ENCODE assay signal across 12 cellular contexts in genomic region chr4:145623831-145624230, GRCh38. TPM values are rescaled to one million over a fixed set of nuclear protein-coding genes. Genes with fewer than 3 reads are reported as not detected.
DNase-seq lines count a peak whose midpoint lies in the region; ATAC-seq, FAIRE-seq and TF ChIP-seq lines count a peak whose summit lies in the region.
"Had no signal": no experiment of that assay in that cellular context is flagged by ENCODE, and none has a peak within 500 bp of the region (broad histone marks: within the 10 kb centered on the region; RNA-seq: fewer than 3 reads in every experiment).

No MANE protein-coding gene starts in this region.

- H2BK12ac ChIP-seq in H1 (ENCODE audit: low read depth, low read length) = no peak overlapping the region

- H4K91ac ChIP-seq in H1 (replicated peaks; ENCODE audit: insufficient read length, low read length) = no peak overlapping the region

- no peak overlapping the region for H3K23ac ChIP-seq in H1 (ENCODE audit: insufficient read length)

- TF ChIP-seq CTCF in AG04450 (IDR thresholded peaks at IDR 0.05; ENCODE audit: low read depth, low read length) (no peak), H1 (IDR thresholded peaks at IDR 0.05; ENCODE audit: control extremely low read depth in 1 of 3, insufficient read depth in 1 of 3, low read depth in 1 of 3, low read length in 3 of 3) (no peak), coronary artery (IDR thresholded peaks at IDR 0.05) (no peak)

- H3K36me3 ChIP-seq in H1 (ENCODE audit: control insufficient read depth in 2 of 4, insufficient read depth in 4 of 4, low read length in 3 of 4) (no peaks in the 10 kb centered on the region; a peak in 1 of 8 replicates), SJCRH30 (no peaks in the 10 kb centered on the region)

- no peaks in the 10 kb centered on the region for H3K27me3 ChIP-seq in AG04450 (ENCODE audit: control insufficient read depth, insufficient read depth, low read length)
- no peaks in the 10 kb centered on the region for H3K27me3 ChIP-seq in H1 (replicated peaks in 1 of 4; ENCODE audit: control insufficient read depth in 3 of 4, extremely low read depth in 1 of 4, insufficient read depth in 3 of 4, low read length in 3 of 4)
- H3K27me3 ChIP-seq in SJCRH30 = no peaks in the 10 kb centered on the region

- no peak overlapping the region for H2BK120ac ChIP-seq in H1 (replicated peaks; ENCODE audit: low read depth, low read length)

- H2AFZ ChIP-seq in H1 (ENCODE audit: low read length) = no peak overlapping the region

- no peak for TF ChIP-seq POLR2A in H1 (IDR thresholded peaks at IDR 0.05; ENCODE audit: control extremely low read depth in 1 of 2, low read depth in 2 of 2, low read length in 2 of 2)

- no peak overlapping the region for H3K56ac ChIP-seq in H1 (replicated peaks; ENCODE audit: insufficient read length, low read depth, low read length)

- DNase-seq in AG04450 (ENCODE audit: low read depth, low spot score) (no peak), H1 (ENCODE audit: low read depth in 1 of 2, low spot score in 2 of 2) (no peak), KBM-7 (no peak), SJCRH30 (no peak), coronary artery (ENCODE audit: low spot score) (no peak)
- DNase-seq: CD4-positive, CD25-positive, alpha-beta regulatory T cell had no signal

- no peaks in the 10 kb centered on the region for H3K79me2 ChIP-seq in H1 (ENCODE audit: control insufficient read depth in 1 of 2, insufficient read depth in 2 of 2, low read length in 2 of 2)

- no peak overlapping the region for H3K4ac ChIP-seq in H1 (replicated peaks; ENCODE audit: insufficient read length, low read depth, low read length)

- WGBS in H1 (ENCODE audit: extremely low coverage in 1 of 2, insufficient coverage in 1 of 2, insufficient read length in 1 of 2, insufficient replicate concordance in 2 of 2, low coverage in 1 of 2, low lambda C conversion rate in 2 of 2, missing lambda C conversion rate in 1 of 2), 2 experiments = 89% methylated on average over 1 of the region's 1 CpG; no CpG with 5 or more reads in 1 of the 2 experiments

- H3K23me2 ChIP-seq in H1 (ENCODE audit: low read depth, low read length) = peaks cover 3% of the 10 kb centered on the region

- POLR2A ChIA-PET in AG04450 (lab: Yijun Ruan, JAX) (interaction anchor here (0.5 kb wide), 1 partner anchor 315 kb away, joined by 4 read pairs; no protein-coding TSS in a partner anchor), H1 (lab: Charles Lee; ENCODE audit: partially characterized antibody) (interaction anchor here (0.8 to 1.1 kb wide), 3 partner anchors 12 to 112 kb away, joined by 3 to 4 read pairs (median 3); no protein-coding TSS in a partner anchor)

- ATAC-seq in GM19438 (IDR thresholded peaks at IDR 0.05; ENCODE audit: low read depth, unreplicated experiment) = peak; percentile 13
- peak; percentile 28 for ATAC-seq in HG03460 (IDR thresholded peaks at IDR 0.05; ENCODE audit: unreplicated experiment)
- no peak for ATAC-seq in HG02885 (IDR thresholded peaks at IDR 0.05; ENCODE audit: poor library complexity, unreplicated experiment)
- ATAC-seq: Panc1 had no signal

- CTCF ChIA-PET in AG04450 (lab: Charles Lee) (interaction anchor here (0.5 to 2.4 kb wide), 5 partner anchors 14 to 407 kb away, joined by 3 to 8 read pairs (median 4); no protein-coding TSS in a partner anchor), H1 (lab: Charles Lee; ENCODE audit: partially characterized antibody) (interaction anchor here (1.0 to 1.9 kb wide), 7 partner anchors 8 to 390 kb away, joined by 3 to 6 read pairs (median 3); no protein-coding TSS in a partner anchor)

- H2BK15ac ChIP-seq in H1 (ENCODE audit: low read length) = no peak overlapping the region

- H4K5ac ChIP-seq in H1 (ENCODE audit: insufficient read length, low read depth, low read length) = no peak overlapping the region

- H3K4me1 ChIP-seq in H1 (replicated peaks in 1 of 4; ENCODE audit: control insufficient read depth in 3 of 4, insufficient read depth in 4 of 4, low read length in 3 of 4) = peaks cover 0 to 7% (median 2%) of the 10 kb centered on the region in 4 experiments; a peak in 3 of 7 replicates
- peaks cover 19% of the 10 kb centered on the region for H3K4me1 ChIP-seq in SJCRH30

- H3K9ac ChIP-seq in H1 (replicated peaks in 1 of 4; ENCODE audit: extremely low read depth in 1 of 4, low read depth in 3 of 4, low read length in 3 of 4) = no peak overlapping the region
- H3K9ac ChIP-seq: KMS-11 had no signal

- H2BK5ac ChIP-seq in H1 (ENCODE audit: low read depth, low read length) = no peak overlapping the region

- no peak overlapping the region for H3K4me2 ChIP-seq in H1 (ENCODE audit: insufficient read depth in 1 of 2, low read depth in 2 of 2, low read length in 2 of 2)
- H3K4me2 ChIP-seq: KMS-11 had no signal

- no peak overlapping the region for H3K18ac ChIP-seq in H1 (ENCODE audit: extremely low read depth, low read length)

- in situ Hi-C loops in KBM-7 (cut with MboI; ENCODE audit: low pct_unique_long_range_greater_than_20kb, low sequenced_read_pairs) = no loop called here

- no peaks in the 10 kb centered on the region for H3K79me1 ChIP-seq in H1 (ENCODE audit: low read depth, low read length)

- H3K14ac ChIP-seq in H1 (ENCODE audit: insufficient read length) = no peak overlapping the region

- H2BK20ac ChIP-seq in H1 (ENCODE audit: low read length) = no peak overlapping the region

- TF ChIP-seq RAD21 in H1 (IDR thresholded peaks at IDR 0.05 in 1 of 2, conservative IDR thresholded peaks at IDR 0.05 in 1 of 2; ENCODE audit: low read depth in 2 of 2, low read length in 2 of 2) = no peak

- H2AK5ac ChIP-seq in H1 (ENCODE audit: low read depth, low read length) = no peak overlapping the region

- no peak overlapping the region for H4K8ac ChIP-seq in H1 (ENCODE audit: extremely low read depth, insufficient read depth, low read length)

- H3K27ac ChIP-seq in AG04450 (ENCODE audit: low read depth, low read length) (peak overlapping the region; percentile 53), H1 (ENCODE audit: low read depth, low read length) (no peak overlapping the region), SJCRH30 (no peak overlapping the region), coronary artery (no peak overlapping the region)
- H3K27ac ChIP-seq: KMS-11 had no signal

- FAIRE-seq in H1 (lab: Jason Lieb, UNC) = peak; percentile 62

- no peak overlapping the region for H3K4me3 ChIP-seq in AG04450 (ENCODE audit: low read depth, low read length)
- H3K4me3 ChIP-seq in H1 (ENCODE audit: extremely low read depth in 1 of 4, insufficient read depth in 2 of 4, low read depth in 3 of 4, low read length in 4 of 4) = no peak overlapping the region
- H3K4me3 ChIP-seq in SJCRH30 = no peak overlapping the region
- H3K4me3 ChIP-seq in coronary artery = no peak overlapping the region

- TF ChIP-seq EP300 in H1 (IDR thresholded peaks at IDR 0.05; ENCODE audit: borderline replicate concordance in 1 of 2, low read depth in 2 of 2, low read length in 2 of 2) = no peak

- H3K9me3 ChIP-seq in AG04450 (ENCODE audit: control insufficient read depth, insufficient read depth, low read length) (no peaks in the 10 kb centered on the region), H1 (ENCODE audit: insufficient read depth in 2 of 2, low read depth in 1 of 2, low read length in 1 of 2) (peaks cover 2 to 4% of the 10 kb centered on the region in 2 experiments; a peak in 2 of 4 replicates), SJCRH30 (replicated peaks) (no peaks in the 10 kb centered on the region)

- H4K20me1 ChIP-seq in H1 (replicated peaks in 1 of 2; ENCODE audit: control insufficient read depth in 1 of 2, insufficient read depth in 2 of 2, low read length in 2 of 2) = no peaks in the 10 kb centered on the region

TF ChIP-seq in H1, 55 proteins besides CTCF, POLR2A, EP300 and RAD21 (continues in another document):
- TF ChIP-seq, protein P1, sequence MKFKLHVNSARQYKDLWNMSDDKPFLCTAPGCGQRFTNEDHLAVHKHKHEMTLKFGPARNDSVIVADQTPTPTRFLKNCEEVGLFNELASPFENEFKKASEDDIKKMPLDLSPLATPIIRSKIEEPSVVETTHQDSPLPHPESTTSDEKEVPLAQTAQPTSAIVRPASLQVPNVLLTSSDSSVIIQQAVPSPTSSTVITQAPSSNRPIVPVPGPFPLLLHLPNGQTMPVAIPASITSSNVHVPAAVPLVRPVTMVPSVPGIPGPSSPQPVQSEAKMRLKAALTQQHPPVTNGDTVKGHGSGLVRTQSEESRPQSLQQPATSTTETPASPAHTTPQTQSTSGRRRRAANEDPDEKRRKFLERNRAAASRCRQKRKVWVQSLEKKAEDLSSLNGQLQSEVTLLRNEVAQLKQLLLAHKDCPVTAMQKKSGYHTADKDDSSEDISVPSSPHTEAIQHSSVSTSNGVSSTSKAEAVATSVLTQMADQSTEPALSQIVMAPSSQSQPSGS (IDR thresholded peaks at IDR 0.05; ENCODE audit: low read length) = no peak
- TF ChIP-seq KDM4A (IDR thresholded peaks at IDR 0.05; ENCODE audit: low read depth, low read length, severe bottlenecking) (no peak), CBX5 (IDR thresholded peaks at IDR 0.05; ENCODE audit: low read depth, low read length) (no peak)

RNA-seq across cellular contexts. Expression of gene MMAA, which starts 4.6 kb away (rescaled TPM):
- polyA plus RNA-seq in AG04450 (2011; rRNA removed) (7.2 and 8.8 TPM in 2 replicates), H1 (2011; rRNA removed) (0.77 and 0.98 TPM in 2 replicates)
- polyA minus RNA-seq in AG04450 (2011; rRNA and poly(A)+ RNA removed) = 5.3 and 10.5 TPM in 2 replicates
- 3.6 and 4.9 TPM in 2 replicates for total RNA-seq in H1 (2021; fragmentation: NEBNext Ultra II Directional; extraction: Animal tissue kit (Norgen Biotek cat#: 25700))
- polyA plus RNA-seq in H1 (2011; cell fraction: cytosol; rRNA removed) = 1.5 TPM
- 0.58 TPM for polyA plus RNA-seq in H1 (2011; cell fraction: nucleus; rRNA removed)
- polyA plus RNA-seq in H1 (2012, experiment 1 of 2) = 2.3 to 3.1 TPM (median 2.4 TPM) in 4 replicates
- polyA plus RNA-seq in H1 (2012, experiment 2 of 2) = 0.25 TPM
- polyA plus RNA-seq in H1 (2013, experiment 1 of 2) = 3.4 TPM
- 3.5 TPM for polyA plus RNA-seq in H1 (2013, experiment 2 of 2)
- 1.6 and 2.3 TPM in 2 replicates for polyA minus RNA-seq in H1 (2011; rRNA and poly(A)+ RNA removed)
- 2.1 TPM for polyA minus RNA-seq in H1 (2011; cell fraction: cytosol; rRNA and poly(A)+ RNA removed)
- polyA minus RNA-seq in H1 (2011; cell fraction: nucleus; rRNA and poly(A)+ RNA removed) = 2.1 TPM
- 1.3 and 3.6 TPM in 2 replicates for total RNA-seq in SJCRH30 (2014; rRNA removed; shearing (Covaris generic))

RNA-seq across cellular contexts. Expression of gene C4orf51, which starts 56.1 kb away (rescaled TPM):
- polyA plus RNA-seq in AG04450 (2011; rRNA removed) = not detected in 2 replicates
- polyA minus RNA-seq in AG04450 (2011; rRNA and poly(A)+ RNA removed) = not detected in 2 replicates
- 0.54 TPM in 1 of 2 replicates, not detected in the other for total RNA-seq in H1 (2021; fragmentation: NEBNext Ultra II Directional; extraction: Animal tissue kit (Norgen Biotek cat#: 25700))
- polyA plus RNA-seq in H1 (2011; rRNA removed) = not detected in 2 replicates
- polyA plus RNA-seq in H1 (2011; cell fraction: cytosol; rRNA removed) = not detected
- polyA plus RNA-seq in H1 (2011; cell fraction: nucleus; rRNA removed) = 0.13 TPM
- not detected in 4 replicates for polyA plus RNA-seq in H1 (2012, experiment 1 of 2)
- not detected for polyA plus RNA-seq in H1 (2012, experiment 2 of 2)
- 0.53 TPM for polyA plus RNA-seq in H1 (2013, experiment 1 of 2)
- 0.50 TPM for polyA plus RNA-seq in H1 (2013, experiment 2 of 2)
- polyA minus RNA-seq in H1 (2011; rRNA and poly(A)+ RNA removed) = not detected in 2 replicates
- not detected for polyA minus RNA-seq in H1 (2011; cell fraction: cytosol; rRNA and poly(A)+ RNA removed)
- polyA minus RNA-seq in H1 (2011; cell fraction: nucleus; rRNA and poly(A)+ RNA removed) = not detected
- total RNA-seq in SJCRH30 (2014; rRNA removed; shearing (Covaris generic)) = not detected in 2 replicates
- total RNA-seq: CD4-positive, CD25-positive, alpha-beta regulatory T cell; myocyte had no signal
- polyA plus RNA-seq: CD4-positive, CD25-positive, alpha-beta regulatory T cell had no signal
